Comparison of ENCODE assay signal across 10 cellular contexts in genomic region chr12:81797100-81797499, GRCh38. TPM values are rescaled to one million over a fixed set of nuclear protein-coding genes. Genes with fewer than 3 reads are reported as not detected.
DNase-seq lines count a peak whose midpoint lies in the region; ATAC-seq and TF ChIP-seq lines count a peak whose summit lies in the region.
"Had no signal": no experiment of that assay in that cellular context is flagged by ENCODE, and none has a peak within 500 bp of the region (broad histone marks: within the 10 kb centered on the region; RNA-seq: fewer than 3 reads in every experiment).

No MANE protein-coding gene starts in this region.

- no peaks in the 10 kb centered on the region for H3K4me1 ChIP-seq in BE2C

- no peak overlapping the region for H3K27ac ChIP-seq in substantia nigra (ENCODE audit: low read depth, low read length, poor library complexity, severe bottlenecking)

- H3K9me3 ChIP-seq in BE2C = no peaks in the 10 kb centered on the region

- peak; percentile 72 for ATAC-seq in GM18870 (IDR thresholded peaks at IDR 0.05; ENCODE audit: unreplicated experiment)
- ATAC-seq in GM21723 (IDR thresholded peaks at IDR 0.05; ENCODE audit: unreplicated experiment) = no peak
- ATAC-seq in GM18520 (IDR thresholded peaks at IDR 0.05; ENCODE audit: unreplicated experiment) = no peak

- no peaks in the 10 kb centered on the region for H3K36me3 ChIP-seq in BE2C

- no peak overlapping the region for H3K4me3 ChIP-seq in BE2C (ENCODE audit: low read depth, low read length)
- no peak overlapping the region for H3K4me3 ChIP-seq in fibroblast of mammary gland (ENCODE audit: control insufficient read depth, low read depth, low read length)

- DNase-seq in BE2C (no peak), NCI-H226 (peak; percentile 33), fibroblast of mammary gland (ENCODE audit: low read depth) (peak; percentile 34), substantia nigra (lab: John Stamatoyannopoulos, UW) (no peak)
- no peak for DNase-seq in activated effector memory CD4-positive, alpha-beta T cell treated with anti-CD3 and anti-CD28 coated beads, Interleukin-2, amount 50 U/mL, for 16 hours
- DNase-seq: activated CD8-positive, alpha-beta memory T cell treated with anti-CD3 and anti-CD28 coated beads, Interleukin-2, amount 50 U/mL, for 48 hours had no signal

- no peaks in the 10 kb centered on the region for H3K27me3 ChIP-seq in BE2C

- TF ChIP-seq CTCF in BE2C (IDR thresholded peaks at IDR 0.05; ENCODE audit: low read depth, low read length) = peak; percentile 41
- TF ChIP-seq CTCF in fibroblast of mammary gland (conservative IDR thresholded peaks at IDR 0.05; ENCODE audit: control insufficient read depth, insufficient read depth, low read depth, low read length) = peak; percentile 56

RNA-seq across cellular contexts. Expression of gene PPFIA2, which starts 38.0 kb away (rescaled TPM):
- polyA plus RNA-seq in BE2C (2012; ENCODE audit: insufficient read depth, insufficient read length, low read depth) = not detected
- polyA plus RNA-seq: IgD-negative memory B cell had no signal

Comparison
In these comparisons a context has a peak if more than half of its experiments do, and no peak if none do; other contexts are left out.
1. DNase-seq: peak in NCI-H226 (single experiment) and fibroblast of mammary gland (single experiment); none in BE2C (single experiment), activated effector memory CD4-positive, alpha-beta T cell treated with anti-CD3 and anti-CD28 coated beads, Interleukin-2, amount 50 U/mL, for 16 hours (single experiment) and substantia nigra (0 of 49).